Comparison of ENCODE assay signal across 16 cellular contexts in genomic region chr11:122706261-122706660, GRCh38. TPM values are rescaled to one million over a fixed set of nuclear protein-coding genes. Genes with fewer than 3 reads are reported as not detected.
DNase-seq lines count a peak whose midpoint lies in the region; ATAC-seq and TF ChIP-seq lines count a peak whose summit lies in the region.
"Had no signal": no experiment of that assay in that cellular context is flagged by ENCODE, and none has a peak within 500 bp of the region (broad histone marks: within the 10 kb centered on the region; RNA-seq: fewer than 3 reads in every experiment).

No MANE protein-coding gene starts in this region.

- H3K79me1 ChIP-seq in mesenchymal stem cell (replicated peaks; ENCODE audit: low read length, poor library complexity, severe bottlenecking) = peaks cover 2% of the 10 kb centered on the region

- in situ Hi-C loops in brain microvascular endothelial cell (cut with HindIII; ENCODE audit: low pct_ligation_motif_present, low sequenced_read_pairs) = no loop called here

- no peak overlapping the region for H4K8ac ChIP-seq in mesenchymal stem cell (ENCODE audit: low read length)

- DNase-seq in BJ (ENCODE audit: low read depth) = peak; percentile 65
- DNase-seq in HS-5 (ENCODE audit: low read depth) = peak; percentile 18
- DNase-seq in brain microvascular endothelial cell = no peak
- DNase-seq in mesenchymal stem cell = peak; percentile 90
- no peak for DNase-seq in SKM-1 treated with dmso at 0.1 percent for 144 hours (lab: John Stamatoyannopoulos, UW; ENCODE audit: unreplicated experiment)
- no peak for DNase-seq in COLO668 (lab: John Stamatoyannopoulos, UW; ENCODE audit: unreplicated experiment)
- DNase-seq: activated CD4-positive, alpha-beta T cell treated with anti-CD3 and anti-CD28 coated beads for 48 hours; NCI-H1105 treated with DMSO at 0.1 percent for 48 hours; psoas muscle; transverse colon had no signal

- no peak overlapping the region for H3K4me2 ChIP-seq in mesenchymal stem cell (ENCODE audit: low read length, poor library complexity, severe bottlenecking)

- no peak overlapping the region for H4K91ac ChIP-seq in mesenchymal stem cell (ENCODE audit: low read length)

- WGBS in mesenchymal stem cell = 42% methylated on average over 3 of the region's 3 CpGs

- peak overlapping the region; percentile 62 for H3K9ac ChIP-seq in mesenchymal stem cell (ENCODE audit: low read length)

- TF ChIP-seq CTCF in BJ (IDR thresholded peaks at IDR 0.05; ENCODE audit: insufficient read depth, low read depth, low read length) (no peak), brain microvascular endothelial cell (IDR thresholded peaks at IDR 0.05; ENCODE audit: low read depth, low read length, missing control alignments) (no peak)

- H2BK120ac ChIP-seq in mesenchymal stem cell (ENCODE audit: low read depth, low read length) = no peak overlapping the region

- no peak overlapping the region for H3K14ac ChIP-seq in mesenchymal stem cell (ENCODE audit: low read length in 2 of 2)

- H3K36me3 ChIP-seq in BJ (ENCODE audit: control insufficient read depth, insufficient read depth, low read length) (no peaks in the 10 kb centered on the region), brain microvascular endothelial cell (replicated peaks) (no peaks in the 10 kb centered on the region), mesenchymal stem cell (ENCODE audit: control insufficient read depth in 1 of 2, insufficient read depth in 2 of 2, low read depth in 1 of 2, low read length in 2 of 2) (peaks cover 0 to 7% of the 10 kb centered on the region in 2 experiments)
- H3K36me3 ChIP-seq: ascending aorta, gastroesophageal sphincter, transverse colon had no signal

- CTCF ChIA-PET in BJ (lab: Yijun Ruan, JAX) = interaction anchor here (0.6 to 1.8 kb wide), 4 partner anchors 12 to 80 kb away, joined by 3 to 6 read pairs (median 4); no protein-coding TSS in a partner anchor

- ATAC-seq in HG02678 (IDR thresholded peaks at IDR 0.05; ENCODE audit: unreplicated experiment) (no peak), GM21737 (IDR thresholded peaks at IDR 0.05; ENCODE audit: unreplicated experiment) (no peak)
- ATAC-seq: gastroesophageal sphincter, Panc1, psoas muscle had no signal

- H2BK5ac ChIP-seq in mesenchymal stem cell (ENCODE audit: low read depth, low read length, poor library complexity, severe bottlenecking) = no peak overlapping the region

- H3K18ac ChIP-seq in mesenchymal stem cell (ENCODE audit: low read depth in 1 of 2, low read length in 2 of 2) = no peak overlapping the region

- H3K27me3 ChIP-seq in BJ (ENCODE audit: control insufficient read depth, insufficient read depth, low read length) (no peaks in the 10 kb centered on the region), brain microvascular endothelial cell (replicated peaks) (no peaks in the 10 kb centered on the region), mesenchymal stem cell (ENCODE audit: control insufficient read depth in 1 of 2, insufficient read depth in 1 of 2, low read length in 2 of 2) (no peaks in the 10 kb centered on the region)
- H3K27me3 ChIP-seq: ascending aorta, gastroesophageal sphincter, transverse colon had no signal

- H3K4me3 ChIP-seq in BJ (ENCODE audit: low read depth, low read length) (no peak overlapping the region), brain microvascular endothelial cell (ENCODE audit: low read depth, low read length) (no peak overlapping the region), mesenchymal stem cell (ENCODE audit: insufficient read depth in 1 of 2, low read depth in 1 of 2, low read length in 2 of 2) (no peak overlapping the region)
- H3K4me3 ChIP-seq: ascending aorta, gastroesophageal sphincter, psoas muscle, transverse colon had no signal

- H3K23ac ChIP-seq in mesenchymal stem cell (ENCODE audit: low read length in 2 of 2) = no peak overlapping the region

- H2BK15ac ChIP-seq in mesenchymal stem cell (ENCODE audit: low read depth, poor library complexity, severe bottlenecking) = no peak overlapping the region

- no peak overlapping the region for H3K4ac ChIP-seq in mesenchymal stem cell (ENCODE audit: low read depth in 1 of 2, low read length in 2 of 2)

- H2BK12ac ChIP-seq in mesenchymal stem cell (ENCODE audit: low read length in 2 of 2) = no peak overlapping the region

- H3K27ac ChIP-seq in brain microvascular endothelial cell (peak overlapping the region; percentile 78), mesenchymal stem cell (ENCODE audit: low read length, poor library complexity, severe bottlenecking) (peak overlapping the region; percentile 87)
- H3K27ac ChIP-seq: ascending aorta, C4-2B, gastroesophageal sphincter, psoas muscle, transverse colon had no signal

- peaks cover 11% of the 10 kb centered on the region for H3K4me1 ChIP-seq in mesenchymal stem cell (ENCODE audit: control insufficient read depth, insufficient read depth, low read depth, low read length)
- H3K4me1 ChIP-seq: ascending aorta, gastroesophageal sphincter, psoas muscle had no signal

- H2AFZ ChIP-seq in mesenchymal stem cell (ENCODE audit: low read depth, low read length) = no peak overlapping the region

- peak overlapping the region; percentile 34 for H2AK5ac ChIP-seq in mesenchymal stem cell (ENCODE audit: low read length, severe bottlenecking)

- POLR2A ChIA-PET in BJ (lab: Charles Lee) = no interaction called here

- H3K9me3 ChIP-seq in mesenchymal stem cell (ENCODE audit: control insufficient read depth, low read length) = no peaks in the 10 kb centered on the region
- H3K9me3 ChIP-seq: ascending aorta, gastroesophageal sphincter, psoas muscle, transverse colon had no signal

RNA-seq across cellular contexts. Expression of gene UBASH3B, which starts 50.7 kb away (rescaled TPM):
- polyA plus RNA-seq in BJ (2011; rRNA removed) = 22.2 and 28.4 TPM in 2 replicates
- 52.9 and 101 TPM in 2 replicates for polyA minus RNA-seq in BJ (2011; rRNA and poly(A)+ RNA removed)
- polyA plus RNA-seq in mesenchymal stem cell (2013, experiment 1 of 2) = 23.3 TPM
- 25.0 TPM for polyA plus RNA-seq in mesenchymal stem cell (2013, experiment 2 of 2)

Comparison
In these comparisons a context has a peak if more than half of its experiments do, and no peak if none do; other contexts are left out.
1. DNase-seq: peak in BJ (single experiment), HS-5 (single experiment) and mesenchymal stem cell (single experiment); none in brain microvascular endothelial cell (single experiment), SKM-1 treated with dmso at 0.1 percent for 144 hours (single experiment) and COLO668 (single experiment).